34 cellular contexts compared by ENCODE assay signal in the genomic region with DNA sequence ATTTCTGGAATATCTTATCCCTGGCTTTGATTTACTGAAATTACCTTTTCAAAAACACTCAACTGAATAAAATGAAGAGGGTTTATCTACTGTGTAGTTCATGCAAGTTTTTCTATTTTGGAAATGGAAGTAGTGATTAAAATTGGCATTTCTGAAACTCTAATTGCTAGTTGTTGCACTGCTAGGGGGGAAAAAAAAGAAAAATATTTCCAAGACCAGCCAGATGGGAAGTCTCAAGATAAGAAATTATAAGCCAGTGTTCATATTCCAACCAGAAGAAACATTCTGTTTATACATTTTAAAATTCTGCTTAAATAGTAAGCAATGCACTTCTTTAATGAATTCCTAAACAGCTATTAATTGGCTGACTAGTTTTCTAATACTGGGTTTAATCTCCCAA.
"Had no signal": no experiment of that assay in that cellular context is flagged by ENCODE, and none has a peak within 500 bp of the region (broad histone marks: within the 10 kb centered on the region; RNA-seq: fewer than 3 reads in every experiment).

No MANE protein-coding gene starts in this region.

- H3K4me1 Mint-ChIP-seq: activated CD4-positive, alpha-beta T cell treated with anti-CD3 and anti-CD28 coated beads, Interleukin-2, amount 10 ng/mL, durations not matched to agents 7 days and 5 days; IgD-negative memory B cell had no signal

- H3K4me3 ChIP-seq: adrenal gland, body of pancreas, breast epithelium, MG63, PC-9, SJCRH30, SK-N-MC had no signal

- H3K4me3 Mint-ChIP-seq: activated CD4-positive, alpha-beta T cell treated with anti-CD3 and anti-CD28 coated beads for 36 hours; activated CD4-positive, alpha-beta T cell treated with anti-CD3 and anti-CD28 coated beads, Interleukin-2, amount 10 ng/mL, durations not matched to agents 7 days and 5 days; activated CD8-positive, alpha-beta T cell treated with anti-CD3 and anti-CD28 coated beads, Interleukin-2, amount 10 ng/mL, durations not matched to agents 7 days and 5 days; activated naive CD4-positive, alpha-beta T cell treated with anti-CD3 and anti-CD28 coated beads for 36 hours; activated T-cell treated with anti-CD3 and anti-CD28 coated beads, Interleukin-2, amount 50 U/mL, for 24 hours; activated T-helper 1 cell treated with anti-CD3 and anti-CD28 coated beads, Interleukin-12 subunit alpha, Interleukin-12 subunit beta, Interleukin-2, Interleukin-4 antibody, amounts not matched to agents 30 ng/mL and 10 ng/mL and 1 ng/mL, durations not matched to agents 14 hours and 24 hours and 36 hours; IgD-negative memory B cell; T-helper 1 cell treated with Interleukin-12 subunit alpha and Interleukin-12 subunit beta and Interleukin-4 antibody, amounts not matched to agents 30 μg/mL and 1 μg/mL, for 36 hours; T-helper 2 cell treated with Interferon-gamma antibody and Interleukin-4, amounts not matched to agents 5 μg/mL and 100 μg/mL, for 36 hours; WTC11 had no signal

- H3K36me3 ChIP-seq: adrenal gland, breast epithelium, MG63, SJCRH30 had no signal

- H3K27ac Mint-ChIP-seq: activated CD4-positive, alpha-beta T cell treated with anti-CD3 and anti-CD28 coated beads for 36 hours; activated CD4-positive, alpha-beta T cell treated with anti-CD3 and anti-CD28 coated beads, Interleukin-2, amount 10 ng/mL, durations not matched to agents 7 days and 5 days; activated CD8-positive, alpha-beta T cell treated with anti-CD3 and anti-CD28 coated beads, Interleukin-2, amount 10 ng/mL, durations not matched to agents 7 days and 5 days; activated naive CD4-positive, alpha-beta T cell treated with anti-CD3 and anti-CD28 coated beads for 36 hours; activated naive CD4-positive, alpha-beta T cell treated with anti-CD3 and anti-CD28 coated beads, Interleukin-2, amount 50 U/mL, for 72 hours; activated T-cell treated with anti-CD3 and anti-CD28 coated beads, Interleukin-2, amount 50 U/mL, for 24 hours; activated T-helper 1 cell treated with anti-CD3 and anti-CD28 coated beads, Interleukin-12 subunit alpha, Interleukin-12 subunit beta, Interleukin-2, Interleukin-4 antibody, amounts not matched to agents 30 ng/mL and 10 ng/mL and 1 ng/mL, durations not matched to agents 14 hours and 24 hours and 36 hours; IgD-negative memory B cell; T-helper 1 cell treated with Interleukin-12 subunit alpha and Interleukin-12 subunit beta and Interleukin-4 antibody, amounts not matched to agents 30 μg/mL and 1 μg/mL, for 36 hours; T-helper 2 cell treated with Interferon-gamma antibody and Interleukin-4, amounts not matched to agents 5 μg/mL and 100 μg/mL, for 36 hours; WTC11 had no signal

- H3K9me3 ChIP-seq: adrenal gland, body of pancreas, breast epithelium, MG63, SJCRH30 had no signal

- H3K27me3 ChIP-seq: adrenal gland, body of pancreas, breast epithelium, MG63, SJCRH30 had no signal

- H3K27ac ChIP-seq: adrenal gland, body of pancreas, breast epithelium, PC-9, RWPE1, SJCRH30, SK-N-MC had no signal

- H3K9me3 Mint-ChIP-seq: activated CD4-positive, alpha-beta T cell treated with anti-CD3 and anti-CD28 coated beads, Interleukin-2, amount 10 ng/mL, durations not matched to agents 7 days and 5 days; activated naive CD4-positive, alpha-beta T cell treated with anti-CD3 and anti-CD28 coated beads for 36 hours; activated naive CD4-positive, alpha-beta T cell treated with anti-CD3 and anti-CD28 coated beads, Interleukin-2, amount 50 U/mL, for 72 hours; activated T-cell treated with anti-CD3 and anti-CD28 coated beads, Interleukin-2, amount 50 U/mL, for 24 hours; activated T-helper 1 cell treated with anti-CD3 and anti-CD28 coated beads, Interleukin-12 subunit alpha, Interleukin-12 subunit beta, Interleukin-2, Interleukin-4 antibody, amounts not matched to agents 30 ng/mL and 10 ng/mL and 1 ng/mL, durations not matched to agents 14 hours and 24 hours and 36 hours; IgD-negative memory B cell; T-helper 1 cell treated with Interleukin-12 subunit alpha and Interleukin-12 subunit beta and Interleukin-4 antibody, amounts not matched to agents 30 μg/mL and 1 μg/mL, for 36 hours; T-helper 2 cell treated with Interferon-gamma antibody and Interleukin-4, amounts not matched to agents 5 μg/mL and 100 μg/mL, for 36 hours; WTC11 had no signal

- DNase-seq: activated CD4-positive, alpha-beta T cell treated with anti-CD3 and anti-CD28 coated beads for 36 hours; activated CD4-positive, alpha-beta T cell treated with anti-CD3 and anti-CD28 coated beads, Interleukin-2, amount 10 ng/mL, durations not matched to agents 7 days and 5 days; activated CD4-positive, alpha-beta T cell treated with anti-CD3 and anti-CD28 coated beads, Interleukin-2, amount 50 U/mL, for 48 hours; activated CD8-positive, alpha-beta T cell treated with anti-CD3 and anti-CD28 coated beads, Interleukin-2, amount 10 ng/mL, durations not matched to agents 7 days and 5 days; activated gamma-delta T cell treated with Interleukin-2 at 50 U/mL for 16 hours; activated naive CD4-positive, alpha-beta T cell treated with anti-CD3 and anti-CD28 coated beads for 36 hours; activated T-cell treated with anti-CD3 and anti-CD28 coated beads, Interleukin-2, amount 50 U/mL, for 24 hours; adrenal gland; body of pancreas; caudate nucleus; Kasumi-1; KG1; NCI-H1048; NCI-H1105 treated with DMSO at 0.1 percent for 48 hours; NCI-H1436 treated with DMSO at 0.1 percent for 48 hours; NCI-H1694 treated with DMSO at 0.1 percent for 48 hours; NCI-H2029; NCI-H345; NCI-H524 treated with DMSO at 0.1 percent for 48 hours; NCI-H748 treated with DMSO at 0.1 percent for 48 hours; NK-92 treated with Interleukin-12 subunit alpha and Interleukin-12 subunit beta, amount 100 ng/mL, for 24 hours; PC-9; SHP77; SJCRH30 had no signal

- H3K36me3 Mint-ChIP-seq: activated naive CD4-positive, alpha-beta T cell treated with anti-CD3 and anti-CD28 coated beads, Interleukin-2, amount 50 U/mL, for 72 hours; WTC11 had no signal

- H3K4me1 ChIP-seq: adrenal gland, body of pancreas, breast epithelium had no signal
